In genomic region chr5:139904566-139905400, GRCh38 we compare ENCODE assay signal across 9 cellular contexts.
A peak's percentile ranks its signal among the peaks of the same experiment; 100 is the strongest.
DNase-seq lines count a peak whose midpoint lies in the region; ATAC-seq and TF ChIP-seq lines count a peak whose summit lies in the region.
"Had no signal": no experiment of that assay in that cellular context is flagged by ENCODE, and none has a peak within 500 bp of the region (broad histone marks: within the 10 kb centered on the region; RNA-seq: fewer than 3 reads in every experiment).

No MANE protein-coding gene starts in this region.

- no peaks in the 10 kb centered on the region for H3K79me1 ChIP-seq in mesenchymal stem cell (replicated peaks; ENCODE audit: low read length, poor library complexity, severe bottlenecking)

- no peak overlapping the region for H2AFZ ChIP-seq in mesenchymal stem cell (ENCODE audit: low read depth, low read length)

- H3K36me3 ChIP-seq in mesenchymal stem cell (ENCODE audit: control insufficient read depth in 1 of 2, insufficient read depth in 2 of 2, low read depth in 1 of 2, low read length in 2 of 2) (no peaks in the 10 kb centered on the region), upper lobe of right lung (no peaks in the 10 kb centered on the region)

- DNase-seq in NCI-H524 (lab: John Stamatoyannopoulos, UW) (peak; percentile 41 to 73), NCI-H524 treated with DMSO at 0.1 percent for 48 hours (lab: John Stamatoyannopoulos, UW) (no peak), dorsolateral prefrontal cortex (peak in 1 of 10 donors; percentile 38), mesenchymal stem cell (no peak), upper lobe of right lung (peak; percentile 56), SIG-M5 (lab: John Stamatoyannopoulos, UW) (no peak), Ammon's horn (ENCODE audit: low spot score) (no peak), T1000 (lab: John Stamatoyannopoulos, UW) (no peak)
- DNase-seq: cortex of kidney had no signal

- no peak overlapping the region for H2BK120ac ChIP-seq in mesenchymal stem cell (ENCODE audit: low read depth, low read length)

- no peak overlapping the region for H2BK12ac ChIP-seq in mesenchymal stem cell (ENCODE audit: low read length in 2 of 2)

- H3K4ac ChIP-seq in mesenchymal stem cell (ENCODE audit: low read depth in 1 of 2, low read length in 2 of 2), result no peak overlapping the region

- WGBS in mesenchymal stem cell, result 2% methylated on average over 30 of the region's 34 CpGs

- H4K91ac ChIP-seq in mesenchymal stem cell (ENCODE audit: low read length), result no peak overlapping the region

- H3K23ac ChIP-seq in mesenchymal stem cell (ENCODE audit: low read length in 2 of 2), result no peak overlapping the region

- intact Hi-C loops in dorsolateral prefrontal cortex (cut with DNase I), result loop anchor here in 1 of 2 donors (5.0 kb wide), 2 partner anchors 37 to 63 kb away; no protein-coding TSS in a partner anchor
- intact Hi-C loops in upper lobe of right lung (cut with DNase I), result no loop called here

- H3K18ac ChIP-seq in mesenchymal stem cell (ENCODE audit: low read depth in 1 of 2, low read length in 2 of 2), result no peak overlapping the region

- H3K9me3 ChIP-seq in mesenchymal stem cell (ENCODE audit: control insufficient read depth, low read length) (no peaks in the 10 kb centered on the region), upper lobe of right lung (no peaks in the 10 kb centered on the region)

- H3K27me3 ChIP-seq in dorsolateral prefrontal cortex, result no peaks in the 10 kb centered on the region
- H3K27me3 ChIP-seq in mesenchymal stem cell (ENCODE audit: control insufficient read depth in 1 of 2, insufficient read depth in 1 of 2, low read length in 2 of 2), result peaks cover 55 to 94% of the 10 kb centered on the region in 2 experiments
- H3K27me3 ChIP-seq in upper lobe of right lung, result peaks cover 40% of the 10 kb centered on the region

- peak overlapping the region; percentile 47 to 85 (median 71) for H3K4me3 ChIP-seq in dorsolateral prefrontal cortex
- peak overlapping the region; percentile 36 to 75 for H3K4me3 ChIP-seq in mesenchymal stem cell (ENCODE audit: insufficient read depth in 1 of 2, low read depth in 1 of 2, low read length in 2 of 2)
- peak overlapping the region; percentile 46 for H3K4me3 ChIP-seq in upper lobe of right lung

- H3K14ac ChIP-seq in mesenchymal stem cell (ENCODE audit: low read length in 2 of 2), result no peak overlapping the region

- H2AK5ac ChIP-seq in mesenchymal stem cell (ENCODE audit: low read length, severe bottlenecking), result no peak overlapping the region

- no peak overlapping the region for H2BK15ac ChIP-seq in mesenchymal stem cell (ENCODE audit: low read depth, poor library complexity, severe bottlenecking)

- H2BK5ac ChIP-seq in mesenchymal stem cell (ENCODE audit: low read depth, low read length, poor library complexity, severe bottlenecking), result no peak overlapping the region

- ATAC-seq in upper lobe of right lung, result no peak

- H3K4me2 ChIP-seq in mesenchymal stem cell (ENCODE audit: low read length, poor library complexity, severe bottlenecking), result peak overlapping the region; percentile 80

- peaks cover 16% of the 10 kb centered on the region for H3K4me1 ChIP-seq in mesenchymal stem cell (ENCODE audit: control insufficient read depth, insufficient read depth, low read depth, low read length)
- H3K4me1 ChIP-seq in upper lobe of right lung, result peaks cover 14% of the 10 kb centered on the region

- H4K8ac ChIP-seq in mesenchymal stem cell (ENCODE audit: low read length), result no peak overlapping the region

- H3K27ac ChIP-seq in dorsolateral prefrontal cortex (peak overlapping the region in 55 of 59 donors; percentile 7 to 89 (median 69)), mesenchymal stem cell (ENCODE audit: low read length, poor library complexity, severe bottlenecking) (no peak overlapping the region), upper lobe of right lung (no peak overlapping the region)

- TF ChIP-seq CTCF in dorsolateral prefrontal cortex (IDR thresholded peaks at IDR 0.05 in 54 of 56, conservative IDR thresholded peaks at IDR 0.05 in 2 of 56; ENCODE audit: low read depth in 1 of 56, partially characterized antibody in 56 of 56) (no peak), upper lobe of right lung (IDR thresholded peaks at IDR 0.05) (no peak)

- H3K9ac ChIP-seq in mesenchymal stem cell (ENCODE audit: low read length), result no peak overlapping the region

Comparison
In these comparisons a context has a peak if more than half of its experiments do, and no peak if none do; other contexts are left out.
1. DNase-seq: peak in NCI-H524 (2 of 2) and upper lobe of right lung (single experiment); none in NCI-H524 treated with DMSO at 0.1 percent for 48 hours (single experiment), mesenchymal stem cell (single experiment), SIG-M5 (single experiment), Ammon's horn (single experiment) and T1000 (single experiment).
2. H3K27ac ChIP-seq: peak in dorsolateral prefrontal cortex (55 of 59); none in mesenchymal stem cell (single experiment) and upper lobe of right lung (single experiment).
3. Peak in every context shown above with its lines, with median percentiles within 50 percentile points of each other: H3K4me3 ChIP-seq.